In the genomic region with DNA sequence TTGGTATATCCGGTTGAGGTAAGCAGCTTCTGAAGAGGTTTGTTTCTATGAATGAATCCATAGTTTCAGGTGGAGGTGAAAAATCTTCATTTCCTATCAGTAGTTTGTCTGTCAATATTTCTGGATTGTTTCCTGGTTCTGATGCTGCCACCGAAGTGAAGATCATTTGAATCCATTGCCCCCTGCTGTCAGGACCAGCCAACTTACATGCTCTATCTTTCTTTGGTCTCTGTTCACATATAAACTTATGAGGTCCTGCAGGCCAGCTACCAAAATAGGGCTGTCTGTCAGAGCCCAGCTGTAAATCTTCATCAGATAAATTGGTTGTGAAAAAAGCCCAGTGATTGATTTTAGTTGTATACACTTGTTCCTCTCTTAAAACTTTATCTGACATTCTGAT, we compare ENCODE assay signal across 8 cellular contexts. TPM values are rescaled to one million over a fixed set of nuclear protein-coding genes. Genes with fewer than 3 reads are reported as not detected.
A peak's percentile ranks its signal among the peaks of the same experiment; 100 is the strongest.
DNase-seq lines count a peak whose midpoint lies in the region; ATAC-seq and TF ChIP-seq lines count a peak whose summit lies in the region.

No MANE protein-coding gene starts in this region.

- TF ChIP-seq CTCF in BE2C (IDR thresholded peaks at IDR 0.05; ENCODE audit: low read depth, low read length) (peak; percentile 55), GM13977 (IDR thresholded peaks at IDR 0.05; ENCODE audit: extremely low read depth, insufficient read depth, missing control alignments) (peak; percentile 41), fibroblast of mammary gland (conservative IDR thresholded peaks at IDR 0.05; ENCODE audit: control insufficient read depth, insufficient read depth, low read depth, low read length) (peak; percentile 35), upper lobe of left lung (IDR thresholded peaks at IDR 0.05) (peak in 5 of 6 experiments; percentile 14 to 38 (median 29)), WTC11 (IDR thresholded peaks at IDR 0.05) (no peak)

- ATAC-seq in HG03139 (IDR thresholded peaks at IDR 0.05; ENCODE audit: unreplicated experiment) (peak; percentile 60), upper lobe of left lung (ENCODE audit: low FRiP score in 2 of 2) (no peak), aorta (ENCODE audit: low FRiP score) (no peak), WTC11 (no peak)

- H3K4me3 ChIP-seq in BE2C (ENCODE audit: low read depth, low read length) (no peak overlapping the region), fibroblast of mammary gland (ENCODE audit: control insufficient read depth, low read depth, low read length) (no peak overlapping the region), upper lobe of left lung (no peak overlapping the region), aorta (ENCODE audit: low read length in 2 of 2) (no peak overlapping the region)

- peaks cover 3% of the 10 kb centered on the region; the same call in 1 of the 2 replicates for H3K9me3 Mint-ChIP-seq in WTC11

- H3K4me1 ChIP-seq in BE2C, result peaks cover 5% of the 10 kb centered on the region
- peaks cover 0 to 4% (median 0%) of the 10 kb centered on the region in 4 donors for H3K4me1 ChIP-seq in upper lobe of left lung
- no peaks in the 10 kb centered on the region for H3K4me1 ChIP-seq in aorta (ENCODE audit: control insufficient read depth in 1 of 2, insufficient read depth in 2 of 2, low read length in 2 of 2)

- in situ Hi-C loops in GM13977 (cut with MboI; ENCODE audit: low pct_unique_long_range_greater_than_20kb, low sequenced_read_pairs, unreplicated experiment), result no loop called here

- H3K36me3 ChIP-seq in BE2C (no peaks in the 10 kb centered on the region), upper lobe of left lung (peaks cover 0 to 4% (median 0%) of the 10 kb centered on the region in 4 donors), aorta (ENCODE audit: control insufficient read depth in 1 of 2, insufficient read depth in 2 of 2, low read length in 1 of 2) (no peaks in the 10 kb centered on the region)

- H3K27ac ChIP-seq in upper lobe of left lung (no peak overlapping the region), aorta (ENCODE audit: low read depth in 1 of 2, low read length in 2 of 2) (no peak overlapping the region)

- no peaks in the 10 kb centered on the region for H3K4me1 Mint-ChIP-seq in WTC11

- DNase-seq in BE2C, result peak; percentile 27
- peak; percentile 63 for DNase-seq in GM13977 (ENCODE audit: low spot score)
- peak; percentile 54 for DNase-seq in SW480 (ENCODE audit: low spot score)
- DNase-seq in fibroblast of mammary gland (ENCODE audit: low read depth), result peak; percentile 41
- DNase-seq in upper lobe of left lung, result no peak
- no peak for DNase-seq in aorta
- no peak for DNase-seq in WTC11 (ENCODE audit: low spot score)

- no peak overlapping the region for H3K27ac Mint-ChIP-seq in WTC11

- POLR2A ChIA-PET in WTC11 (lab: Charles Lee), result no interaction called here

- no peak for TF ChIP-seq POLR2A in upper lobe of left lung (IDR thresholded peaks at IDR 0.05)

- no peak for TF ChIP-seq EP300 in upper lobe of left lung (IDR thresholded peaks at IDR 0.05)

- H3K27me3 Mint-ChIP-seq in WTC11 (ENCODE audit: low read depth), result no peaks in the 10 kb centered on the region

- intact Hi-C loops in aorta (cut with DNase I), result no loop called here

- peaks cover 3% of the 10 kb centered on the region; the same call in 1 of the 2 replicates for H3K36me3 Mint-ChIP-seq in WTC11

- 28 to 41% methylated on average over 2 of the region's 2 CpGs for WGBS in upper lobe of left lung, 2 donors
- 49 to 57% methylated on average over 2 of the region's 2 CpGs for WGBS in aorta, 2 donors

- CTCF ChIA-PET in WTC11 (lab: Charles Lee), result no interaction called here

- H3K4me3 Mint-ChIP-seq in WTC11, result no peak overlapping the region

- H3K27me3 ChIP-seq in BE2C, result no peaks in the 10 kb centered on the region
- H3K27me3 ChIP-seq in upper lobe of left lung, result no peaks in the 10 kb centered on the region
- H3K27me3 ChIP-seq in aorta (ENCODE audit: control insufficient read depth in 1 of 2, insufficient read depth in 2 of 2, low read length in 1 of 2), result no peaks in the 10 kb centered on the region

- H3K9me3 ChIP-seq in BE2C (no peaks in the 10 kb centered on the region; the same call in 1 of the 2 replicates), upper lobe of left lung (no peaks in the 10 kb centered on the region), aorta (ENCODE audit: control insufficient read depth, low read length) (no peaks in the 10 kb centered on the region)

TF ChIP-seq in WTC11, 78 proteins besides CTCF, POLR2A, EP300 and RAD21:
- no peak for TF ChIP-seq EMX1 (CRISPR knock-in tag; IDR thresholded peaks at IDR 0.05)
- no peak for TF ChIP-seq MXD4 (CRISPR knock-in tag; IDR thresholded peaks at IDR 0.05; ENCODE audit: borderline replicate concordance)
- TF ChIP-seq, protein P1, sequence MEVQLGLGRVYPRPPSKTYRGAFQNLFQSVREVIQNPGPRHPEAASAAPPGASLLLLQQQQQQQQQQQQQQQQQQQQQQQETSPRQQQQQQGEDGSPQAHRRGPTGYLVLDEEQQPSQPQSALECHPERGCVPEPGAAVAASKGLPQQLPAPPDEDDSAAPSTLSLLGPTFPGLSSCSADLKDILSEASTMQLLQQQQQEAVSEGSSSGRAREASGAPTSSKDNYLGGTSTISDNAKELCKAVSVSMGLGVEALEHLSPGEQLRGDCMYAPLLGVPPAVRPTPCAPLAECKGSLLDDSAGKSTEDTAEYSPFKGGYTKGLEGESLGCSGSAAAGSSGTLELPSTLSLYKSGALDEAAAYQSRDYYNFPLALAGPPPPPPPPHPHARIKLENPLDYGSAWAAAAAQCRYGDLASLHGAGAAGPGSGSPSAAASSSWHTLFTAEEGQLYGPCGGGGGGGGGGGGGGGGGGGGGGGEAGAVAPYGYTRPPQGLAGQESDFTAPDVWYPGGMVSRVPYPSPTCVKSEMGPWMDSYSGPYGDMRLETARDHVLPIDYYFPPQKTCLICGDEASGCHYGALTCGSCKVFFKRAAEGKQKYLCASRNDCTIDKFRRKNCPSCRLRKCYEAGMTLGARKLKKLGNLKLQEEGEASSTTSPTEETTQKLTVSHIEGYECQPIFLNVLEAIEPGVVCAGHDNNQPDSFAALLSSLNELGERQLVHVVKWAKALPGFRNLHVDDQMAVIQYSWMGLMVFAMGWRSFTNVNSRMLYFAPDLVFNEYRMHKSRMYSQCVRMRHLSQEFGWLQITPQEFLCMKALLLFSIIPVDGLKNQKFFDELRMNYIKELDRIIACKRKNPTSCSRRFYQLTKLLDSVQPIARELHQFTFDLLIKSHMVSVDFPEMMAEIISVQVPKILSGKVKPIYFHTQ (CRISPR knock-in tag; IDR thresholded peaks at IDR 0.05), result no peak
- TF ChIP-seq, protein P2, sequence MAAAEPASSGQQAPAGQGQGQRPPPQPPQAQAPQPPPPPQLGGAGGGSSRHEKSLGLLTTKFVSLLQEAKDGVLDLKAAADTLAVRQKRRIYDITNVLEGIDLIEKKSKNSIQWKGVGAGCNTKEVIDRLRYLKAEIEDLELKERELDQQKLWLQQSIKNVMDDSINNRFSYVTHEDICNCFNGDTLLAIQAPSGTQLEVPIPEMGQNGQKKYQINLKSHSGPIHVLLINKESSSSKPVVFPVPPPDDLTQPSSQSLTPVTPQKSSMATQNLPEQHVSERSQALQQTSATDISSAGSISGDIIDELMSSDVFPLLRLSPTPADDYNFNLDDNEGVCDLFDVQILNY (CRISPR knock-in tag; IDR thresholded peaks at IDR 0.05), result no peak
- no peak for TF ChIP-seq TP53 (CRISPR knock-in tag; IDR thresholded peaks at IDR 0.05)
- TF ChIP-seq, protein P3, sequence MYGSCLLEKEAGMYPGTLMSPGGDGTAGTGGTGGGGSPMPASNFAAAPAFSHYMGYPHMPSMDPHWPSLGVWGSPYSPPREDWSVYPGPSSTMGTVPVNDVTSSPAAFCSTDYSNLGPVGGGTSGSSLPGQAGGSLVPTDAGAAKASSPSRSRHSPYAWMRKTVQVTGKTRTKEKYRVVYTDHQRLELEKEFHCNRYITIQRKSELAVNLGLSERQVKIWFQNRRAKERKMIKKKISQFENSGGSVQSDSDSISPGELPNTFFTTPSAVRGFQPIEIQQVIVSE (CRISPR knock-in tag; IDR thresholded peaks at IDR 0.05; ENCODE audit: borderline replicate concordance), result no peak

RNA-seq across cellular contexts. Expression of a gene that starts 15.2 kb away (rescaled TPM):
- 5.5 TPM for polyA plus RNA-seq in BE2C (2012; ENCODE audit: insufficient read depth, insufficient read length, low read depth)
- total RNA-seq in upper lobe of left lung (10 to 100 TPM; 15.0 to 46.3 (median 25.2) TPM), aorta (10 to 100 TPM; 18.2 to 32.2 TPM), WTC11 (2021) (3.8 to 5.3 TPM (median 3.8 TPM) in 3 replicates)
- 10 to 100 TPM; 13.3 to 33.7 TPM for polyA plus RNA-seq in aorta

Comparison
In these comparisons a context has a peak if more than half of its experiments do, and no peak if none do; other contexts are left out.
1. DNase-seq: peak in BE2C (single experiment), GM13977 (single experiment), SW480 (single experiment) and fibroblast of mammary gland (single experiment); none in upper lobe of left lung (0 of 2), aorta (0 of 2) and WTC11 (single experiment).